In genomic region chr10:63720072-63720537, GRCh38 we compare ENCODE assay signal across 2 cellular contexts.
TF ChIP-seq lines count a peak whose summit lies in the region.

No MANE protein-coding gene starts in this region.

TF ChIP-seq in SK-N-SH, 30 proteins besides CTCF, POLR2A, EP300 and RAD21 (continued from another document):
- TF ChIP-seq TAF1 (IDR thresholded peaks at IDR 0.05; ENCODE audit: borderline replicate concordance, low read depth, low read length) (no peak), MEF2A (IDR thresholded peaks at IDR 0.05; ENCODE audit: borderline replicate concordance, low read depth) (no peak), RXRA (IDR thresholded peaks at IDR 0.05; ENCODE audit: borderline replicate concordance, low read depth) (no peak), SMC3 (IDR thresholded peaks at IDR 0.05; ENCODE audit: low read depth, low read length) (peak; percentile 80), RCOR1 (IDR thresholded peaks at IDR 0.05; ENCODE audit: low read length) (peak; percentile 30; the same call in 1 of the 2 replicates), USF1 (IDR thresholded peaks at IDR 0.05; ENCODE audit: borderline replicate concordance, low read depth) (no peak), EZH2phosphoT487 (IDR thresholded peaks at IDR 0.05; ENCODE audit: borderline replicate concordance, low read depth) (no peak), GATA2 (CRISPR knock-in tag; IDR thresholded peaks at IDR 0.05) (no peak), REST (IDR thresholded peaks at IDR 0.05; ENCODE audit: low read depth, low read length) (no peak), CHD2 (IDR thresholded peaks at IDR 0.05; ENCODE audit: low read length, partially characterized antibody) (peak; percentile 18), TEAD4 (IDR thresholded peaks at IDR 0.05; ENCODE audit: borderline replicate concordance, insufficient read depth) (no peak)
TF ChIP-seq in SK-N-SH: peak in this region for 4.

TF ChIP-seq in HepG2, 621 proteins besides CTCF, POLR2A, EP300 and RAD21 (continued from another document):
- TF ChIP-seq ZBTB39 (CRISPR knock-in tag; IDR thresholded peaks at IDR 0.05) (no peak), ZNF652 (CRISPR knock-in tag; IDR thresholded peaks at IDR 0.05; ENCODE audit: borderline replicate concordance, low read depth) (0 out of 2 replicates have a peak, but pooled peaks have one; percentile 40), NFE2 (CRISPR knock-in tag; IDR thresholded peaks at IDR 0.05) (no peak), EZH2 (conservative IDR thresholded peaks at IDR 0.05; ENCODE audit: low read depth, low read length) (no peak)
